25 cellular contexts compared by ENCODE assay signal in the genomic region with DNA sequence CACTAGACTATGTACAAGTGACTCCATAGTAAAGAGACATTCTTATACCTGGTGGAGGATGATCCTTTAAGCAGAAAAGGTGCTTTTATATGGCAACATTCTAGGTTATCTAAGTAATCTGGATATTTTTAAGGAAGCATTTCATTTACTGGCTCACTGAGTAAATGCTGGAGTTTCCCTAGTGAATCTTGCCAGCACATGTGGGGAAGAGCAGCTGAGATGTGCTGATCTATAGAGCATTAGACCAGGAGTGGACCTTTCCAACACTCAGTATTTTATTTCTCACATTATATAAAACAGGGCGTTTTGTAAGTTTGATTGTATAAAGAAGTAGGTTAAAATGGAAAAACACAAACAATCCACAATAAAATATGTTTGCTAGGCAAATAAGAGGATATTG.
A peak's percentile ranks its signal among the peaks of the same experiment; 100 is the strongest.
DNase-seq lines count a peak whose midpoint lies in the region; ATAC-seq, FAIRE-seq and TF ChIP-seq lines count a peak whose summit lies in the region.
"Had no signal": no experiment of that assay in that cellular context is flagged by ENCODE, and none has a peak within 500 bp of the region (broad histone marks: within the 10 kb centered on the region; RNA-seq: fewer than 3 reads in every experiment).

No MANE protein-coding gene starts in this region.

- dilution Hi-C loops in endothelial cell of umbilical vein (cut with MboI; ENCODE audit: extremely low pct_ligation_motif_present, low sequenced_read_pairs), result no loop called here

- ATAC-seq in Panc1 (peak; percentile 76), HG02885 (IDR thresholded peaks at IDR 0.05; ENCODE audit: poor library complexity, unreplicated experiment) (no peak)
- ATAC-seq: gastrocnemius medialis had no signal

- H3K9me1 ChIP-seq in endothelial cell of umbilical vein (replicated peaks; ENCODE audit: control insufficient read depth, extremely low read depth, insufficient read depth, low read length), result no peaks in the 10 kb centered on the region

- no TSS peak for BruUV-seq in Panc1 (replicated peaks; lab: Mats Ljungman, UMichigan)
- BruUV-seq in endothelial cell of umbilical vein (replicated peaks; lab: Mats Ljungman, UMichigan), result no TSS peak

- TF ChIP-seq CTCF in Panc1 (IDR thresholded peaks at IDR 0.05) (no peak), endothelial cell of umbilical vein (IDR thresholded peaks at IDR 0.05; ENCODE audit: extremely low read depth in 1 of 2, insufficient read depth in 1 of 2, low read depth in 1 of 2, low read length in 2 of 2) (no peak), nephron (IDR thresholded peaks at IDR 0.05; ENCODE audit: unreplicated experiment in 3 of 3) (no peak), tibial artery (IDR thresholded peaks at IDR 0.05) (no peak)

- CTCF ChIA-PET in Panc1 (lab: Charles Lee) (no interaction called here), endothelial cell of umbilical vein (lab: Charles Lee) (interaction anchor here (1.2 kb wide), 1 partner anchor 24 kb away, joined by 3 read pairs; no protein-coding TSS in a partner anchor)

- no peak overlapping the region for H2AFZ ChIP-seq in endothelial cell of umbilical vein (ENCODE audit: low read depth, low read length)

- no peaks in the 10 kb centered on the region for H3K36me3 ChIP-seq in Panc1 (ENCODE audit: control insufficient read depth, insufficient read depth, low read length)
- H3K36me3 ChIP-seq in endothelial cell of umbilical vein (ENCODE audit: control insufficient read depth in 2 of 2, extremely low read depth in 1 of 2, insufficient read depth in 2 of 2, low read length in 2 of 2), result no peaks in the 10 kb centered on the region
- H3K36me3 ChIP-seq in tibial artery, result no peaks in the 10 kb centered on the region
- H3K36me3 ChIP-seq: gastrocnemius medialis, prostate gland had no signal

- H3K27ac ChIP-seq in Panc1 (ENCODE audit: low read length) (peak overlapping the region; percentile 68; the same call in 1 of the 2 replicates), endothelial cell of umbilical vein (ENCODE audit: insufficient read depth, low read depth, low read length) (no peak overlapping the region), tibial artery (no peak overlapping the region)
- H3K27ac ChIP-seq: gastrocnemius medialis, prostate gland had no signal

- no peaks in the 10 kb centered on the region for H3K27me3 ChIP-seq in Panc1 (ENCODE audit: control insufficient read depth, insufficient read depth, low read length)
- H3K27me3 ChIP-seq in endothelial cell of umbilical vein (ENCODE audit: control insufficient read depth in 2 of 2, insufficient read depth in 2 of 2, low read length in 2 of 2), result no peaks in the 10 kb centered on the region
- no peaks in the 10 kb centered on the region for H3K27me3 ChIP-seq in tibial artery
- H3K27me3 ChIP-seq: gastrocnemius medialis had no signal

- H3K9me3 ChIP-seq in Panc1 (ENCODE audit: control insufficient read depth, insufficient read depth, low read depth, low read length) (peaks cover 14% of the 10 kb centered on the region; the same call in 1 of the 2 replicates), endothelial cell of umbilical vein (replicated peaks; ENCODE audit: control insufficient read depth, insufficient read depth, low read length) (no peaks in the 10 kb centered on the region), tibial artery (no peaks in the 10 kb centered on the region)
- H3K9me3 ChIP-seq: gastrocnemius medialis, prostate gland had no signal

- H3K27me3 Mint-ChIP-seq in nephron (ENCODE audit: low read depth), result no peaks in the 10 kb centered on the region
- H3K27me3 Mint-ChIP-seq in activated T-helper 1 cell treated with anti-CD3 and anti-CD28 coated beads, Interleukin-12 subunit alpha, Interleukin-12 subunit beta, Interleukin-2, Interleukin-4 antibody, amounts not matched to agents 30 ng/mL and 10 ng/mL and 1 ng/mL, durations not matched to agents 14 hours and 24 hours and 36 hours (ENCODE audit: insufficient read depth), result peaks cover 21% of the 10 kb centered on the region

- no peaks in the 10 kb centered on the region for H4K20me1 ChIP-seq in endothelial cell of umbilical vein (replicated peaks; ENCODE audit: control insufficient read depth, extremely low read depth, insufficient read depth, low read length)

- intact Hi-C loops in Panc1 (cut with micrococcal nuclease; ENCODE audit: unreplicated experiment), result no loop called here
- intact Hi-C loops in endothelial cell of umbilical vein (cut with micrococcal nuclease), result no loop called here
- intact Hi-C loops in activated T-helper 1 cell treated with anti-CD3 and anti-CD28 coated beads, Interleukin-12 subunit alpha, Interleukin-12 subunit beta, Interleukin-2, Interleukin-4 antibody, amounts not matched to agents 30 ng/mL and 10 ng/mL and 1 ng/mL, durations not matched to agents 14 hours and 24 hours and 36 hours (cut with micrococcal nuclease), result loop anchor here (5.0 kb wide), 1 partner anchor 578 kb away; no protein-coding TSS in a partner anchor
- intact Hi-C loops in tibial artery (cut with DNase I; ENCODE audit: low total_unique reads), result no loop called here

- H3K4me3 Mint-ChIP-seq in nephron, result no peak overlapping the region
- H3K4me3 Mint-ChIP-seq in activated T-helper 1 cell treated with anti-CD3 and anti-CD28 coated beads, Interleukin-12 subunit alpha, Interleukin-12 subunit beta, Interleukin-2, Interleukin-4 antibody, amounts not matched to agents 30 ng/mL and 10 ng/mL and 1 ng/mL, durations not matched to agents 14 hours and 24 hours and 36 hours, result no peak overlapping the region
- H3K4me3 Mint-ChIP-seq: activated naive CD8-positive, alpha-beta T cell treated with anti-CD3 and anti-CD28 coated beads for 36 hours; brain; CD4-positive, alpha-beta T cell; neural crest cell had no signal

- H3K4me2 ChIP-seq in endothelial cell of umbilical vein (ENCODE audit: insufficient read depth, low read length), result no peak overlapping the region

- DNase-seq in ELR (ENCODE audit: low read depth) (peak; percentile 10), Panc1 (ENCODE audit: low read depth, low spot score) (no peak), endothelial cell of umbilical vein (ENCODE audit: low read depth, low spot score) (peak; percentile 18), tibial artery (no peak), NCI-H2029 treated with DMSO at 0.1 percent for 48 hours (lab: John Stamatoyannopoulos, UW) (no peak)
- DNase-seq in activated T-helper 1 cell treated with anti-CD3 and anti-CD28 coated beads, Interleukin-12 subunit alpha, Interleukin-12 subunit beta, Interleukin-2, Interleukin-4 antibody, amounts not matched to agents 30 ng/mL and 10 ng/mL and 1 ng/mL, durations not matched to agents 14 hours and 24 hours and 36 hours (ENCODE audit: low spot score), result no peak
- DNase-seq: activated CD4-positive, alpha-beta T cell treated with anti-CD3 and anti-CD28 coated beads for 4 hours; activated naive CD8-positive, alpha-beta T cell treated with anti-CD3 and anti-CD28 coated beads for 36 hours; CD4-positive, alpha-beta T cell; cortex of kidney; gastrocnemius medialis; NCI-H1436; NCI-H526; SHP77; stimulated activated CD4-positive, alpha-beta T cell treated with anti-CD3 and anti-CD28 coated beads, Interleukin-2, amount 100 ng/mL, for 48 hours; stimulated activated naive CD4-positive, alpha-beta T cell treated with Interleukin-2 at 50 U/mL for 16 hours; T-helper 1 cell; trophoblast cell had no signal

- H3K4me1 Mint-ChIP-seq in nephron, result peaks cover 21% of the 10 kb centered on the region
- peaks cover 12% of the 10 kb centered on the region for H3K4me1 Mint-ChIP-seq in activated T-helper 1 cell treated with anti-CD3 and anti-CD28 coated beads, Interleukin-12 subunit alpha, Interleukin-12 subunit beta, Interleukin-2, Interleukin-4 antibody, amounts not matched to agents 30 ng/mL and 10 ng/mL and 1 ng/mL, durations not matched to agents 14 hours and 24 hours and 36 hours (ENCODE audit: low read depth)

- H3K4me1 ChIP-seq in Panc1 (ENCODE audit: control insufficient read depth, insufficient read depth, low read length) (peaks cover 13% of the 10 kb centered on the region), endothelial cell of umbilical vein (ENCODE audit: control insufficient read depth, extremely low read depth, insufficient read depth, low read length) (peaks cover 8% of the 10 kb centered on the region), tibial artery (peaks cover 0 to 39% (median 11%) of the 10 kb centered on the region in 4 donors)
- H3K4me1 ChIP-seq: gastrocnemius medialis, prostate gland had no signal

- FAIRE-seq in endothelial cell of umbilical vein (lab: Jason Lieb, UNC), result no peak
- FAIRE-seq: GM12891, HTR-8/SVneo had no signal

- H3K9ac ChIP-seq in endothelial cell of umbilical vein (replicated peaks; ENCODE audit: extremely low read depth, insufficient read depth, low read length), result no peak overlapping the region

- in situ Hi-C loops in Panc1 (cut with HindIII; ENCODE audit: low pct_unique_long_range_greater_than_20kb, low sequenced_read_pairs), result no loop called here

- no peaks in the 10 kb centered on the region for H3K36me3 Mint-ChIP-seq in nephron (ENCODE audit: low read depth)
- no peaks in the 10 kb centered on the region for H3K36me3 Mint-ChIP-seq in activated T-helper 1 cell treated with anti-CD3 and anti-CD28 coated beads, Interleukin-12 subunit alpha, Interleukin-12 subunit beta, Interleukin-2, Interleukin-4 antibody, amounts not matched to agents 30 ng/mL and 10 ng/mL and 1 ng/mL, durations not matched to agents 14 hours and 24 hours and 36 hours (ENCODE audit: low read depth)
- H3K36me3 Mint-ChIP-seq: activated naive CD8-positive, alpha-beta T cell treated with anti-CD3 and anti-CD28 coated beads for 36 hours; brain had no signal

- H3K4me3 ChIP-seq in Panc1 (ENCODE audit: low read depth in 2 of 2, low read length in 2 of 2) (no peak overlapping the region), endothelial cell of umbilical vein (replicated peaks in 1 of 3; ENCODE audit: insufficient read depth in 1 of 3, low read depth in 1 of 3, low read length in 3 of 3) (no peak overlapping the region), tibial artery (no peak overlapping the region)
- H3K4me3 ChIP-seq: gastrocnemius medialis, prostate gland had no signal

- no peaks in the 10 kb centered on the region for H3K9me3 Mint-ChIP-seq in nephron
- H3K9me3 Mint-ChIP-seq in activated T-helper 1 cell treated with anti-CD3 and anti-CD28 coated beads, Interleukin-12 subunit alpha, Interleukin-12 subunit beta, Interleukin-2, Interleukin-4 antibody, amounts not matched to agents 30 ng/mL and 10 ng/mL and 1 ng/mL, durations not matched to agents 14 hours and 24 hours and 36 hours, result peaks cover 4% of the 10 kb centered on the region
- H3K9me3 Mint-ChIP-seq: activated naive CD8-positive, alpha-beta T cell treated with anti-CD3 and anti-CD28 coated beads for 36 hours had no signal

- POLR2A ChIA-PET in Panc1 (lab: Charles Lee) (no interaction called here), endothelial cell of umbilical vein (lab: Charles Lee) (no interaction called here)

- TF ChIP-seq POLR2A in endothelial cell of umbilical vein (IDR thresholded peaks at IDR 0.05; ENCODE audit: low read depth, low read length), result no peak

- H3K79me2 ChIP-seq in endothelial cell of umbilical vein (ENCODE audit: control insufficient read depth, insufficient read depth, low read length), result no peaks in the 10 kb centered on the region

- peak overlapping the region in 2 of 3 experiments; percentile 29 to 36 for H3K27ac Mint-ChIP-seq in nephron
- no peak overlapping the region for H3K27ac Mint-ChIP-seq in activated T-helper 1 cell treated with anti-CD3 and anti-CD28 coated beads, Interleukin-12 subunit alpha, Interleukin-12 subunit beta, Interleukin-2, Interleukin-4 antibody, amounts not matched to agents 30 ng/mL and 10 ng/mL and 1 ng/mL, durations not matched to agents 14 hours and 24 hours and 36 hours
- H3K27ac Mint-ChIP-seq: activated naive CD8-positive, alpha-beta T cell treated with anti-CD3 and anti-CD28 coated beads for 36 hours; CD4-positive, alpha-beta T cell had no signal

Comparison
In these comparisons a context has a peak if more than half of its experiments do, and no peak if none do; other contexts are left out.
1. DNase-seq: peak in ELR (single experiment) and endothelial cell of umbilical vein (single experiment); none in Panc1 (single experiment), activated T-helper 1 cell treated with anti-CD3 and anti-CD28 coated beads, Interleukin-12 subunit alpha, Interleukin-12 subunit beta, Interleukin-2, Interleukin-4 antibody, amounts not matched to agents 30 ng/mL and 10 ng/mL and 1 ng/mL, durations not matched to agents 14 hours and 24 hours and 36 hours (single experiment), tibial artery (0 of 2) and NCI-H2029 treated with DMSO at 0.1 percent for 48 hours (single experiment).